ENCODE assay signal across 15 cellular contexts in genomic region chr5:56837386-56837785, GRCh38. TPM values are rescaled to one million over a fixed set of nuclear protein-coding genes. Genes with fewer than 3 reads are reported as not detected.
A peak's percentile ranks its signal among the peaks of the same experiment; 100 is the strongest.
DNase-seq lines count a peak whose midpoint lies in the region; ATAC-seq and TF ChIP-seq lines count a peak whose summit lies in the region.
"Had no signal": no experiment of that assay in that cellular context is flagged by ENCODE, and none has a peak within 500 bp of the region (broad histone marks: within the 10 kb centered on the region; RNA-seq: fewer than 3 reads in every experiment).

No MANE protein-coding gene starts in this region.

- H3K9me3 Mint-ChIP-seq in activated T-cell treated with anti-CD3 and anti-CD28 coated beads, Interleukin-2, amount 50 U/mL, for 24 hours = no peaks in the 10 kb centered on the region
- no peaks in the 10 kb centered on the region for H3K9me3 Mint-ChIP-seq in activated T-helper 1 cell treated with anti-CD3 and anti-CD28 coated beads, Interleukin-12 subunit alpha, Interleukin-12 subunit beta, Interleukin-2, Interleukin-4 antibody, amounts not matched to agents 30 ng/mL and 10 ng/mL and 1 ng/mL, durations not matched to agents 14 hours and 24 hours and 36 hours
- H3K9me3 Mint-ChIP-seq: brain had no signal

- H3K4me3 Mint-ChIP-seq in activated T-cell treated with anti-CD3 and anti-CD28 coated beads, Interleukin-2, amount 50 U/mL, for 24 hours = no peak overlapping the region
- H3K4me3 Mint-ChIP-seq in activated T-helper 1 cell treated with anti-CD3 and anti-CD28 coated beads, Interleukin-12 subunit alpha, Interleukin-12 subunit beta, Interleukin-2, Interleukin-4 antibody, amounts not matched to agents 30 ng/mL and 10 ng/mL and 1 ng/mL, durations not matched to agents 14 hours and 24 hours and 36 hours = no peak overlapping the region

- H3K36me3 ChIP-seq in lower lobe of right lung (no peaks in the 10 kb centered on the region), thyroid gland (no peaks in the 10 kb centered on the region)

- ATAC-seq in lower lobe of right lung (no peak), HG02798 (IDR thresholded peaks at IDR 0.05; ENCODE audit: poor library complexity, unreplicated experiment) (no peak)
- ATAC-seq: A549 had no signal

- TF ChIP-seq CTCF in lower lobe of right lung (IDR thresholded peaks at IDR 0.05) (no peak), thyroid gland (IDR thresholded peaks at IDR 0.05) (no peak)

- no peak overlapping the region for H3K4me3 ChIP-seq in lower lobe of right lung
- no peak overlapping the region for H3K4me3 ChIP-seq in thyroid gland (replicated peaks in 1 of 3)
- H3K4me3 ChIP-seq: A549 had no signal

- peaks cover 77% of the 10 kb centered on the region for H3K4me1 ChIP-seq in lower lobe of right lung
- H3K4me1 ChIP-seq in thyroid gland = peaks cover 42 to 87% of the 10 kb centered on the region in 2 donors

- H3K9me3 ChIP-seq in lower lobe of right lung = no peaks in the 10 kb centered on the region
- no peaks in the 10 kb centered on the region for H3K9me3 ChIP-seq in thyroid gland
- H3K9me3 ChIP-seq: A549 had no signal

- no peaks in the 10 kb centered on the region for H3K27me3 Mint-ChIP-seq in activated T-cell treated with anti-CD3 and anti-CD28 coated beads, Interleukin-2, amount 50 U/mL, for 24 hours
- H3K27me3 Mint-ChIP-seq in activated T-helper 1 cell treated with anti-CD3 and anti-CD28 coated beads, Interleukin-12 subunit alpha, Interleukin-12 subunit beta, Interleukin-2, Interleukin-4 antibody, amounts not matched to agents 30 ng/mL and 10 ng/mL and 1 ng/mL, durations not matched to agents 14 hours and 24 hours and 36 hours (ENCODE audit: insufficient read depth) = no peaks in the 10 kb centered on the region
- H3K27me3 Mint-ChIP-seq: brain had no signal

- peak overlapping the region; percentile 7 for H3K27ac ChIP-seq in lower lobe of right lung
- peak overlapping the region; percentile 21 to 59 (median 44) for H3K27ac ChIP-seq in thyroid gland

- H3K4me1 Mint-ChIP-seq in activated T-cell treated with anti-CD3 and anti-CD28 coated beads, Interleukin-2, amount 50 U/mL, for 24 hours (ENCODE audit: low read depth) = peaks cover 89% of the 10 kb centered on the region
- peaks cover 61% of the 10 kb centered on the region for H3K4me1 Mint-ChIP-seq in activated T-helper 1 cell treated with anti-CD3 and anti-CD28 coated beads, Interleukin-12 subunit alpha, Interleukin-12 subunit beta, Interleukin-2, Interleukin-4 antibody, amounts not matched to agents 30 ng/mL and 10 ng/mL and 1 ng/mL, durations not matched to agents 14 hours and 24 hours and 36 hours (ENCODE audit: low read depth)

- H3K27me3 ChIP-seq in lower lobe of right lung (ENCODE audit: low read depth) = no peaks in the 10 kb centered on the region
- H3K27me3 ChIP-seq in thyroid gland = no peaks in the 10 kb centered on the region

- H3K27ac Mint-ChIP-seq in activated T-cell treated with anti-CD3 and anti-CD28 coated beads, Interleukin-2, amount 50 U/mL, for 24 hours = peak overlapping the region; percentile 86
- peak overlapping the region; percentile 76 for H3K27ac Mint-ChIP-seq in activated T-helper 1 cell treated with anti-CD3 and anti-CD28 coated beads, Interleukin-12 subunit alpha, Interleukin-12 subunit beta, Interleukin-2, Interleukin-4 antibody, amounts not matched to agents 30 ng/mL and 10 ng/mL and 1 ng/mL, durations not matched to agents 14 hours and 24 hours and 36 hours

- no peak for DNase-seq in activated T-cell treated with anti-CD3 and anti-CD28 coated beads, Interleukin-2, amount 50 U/mL, for 24 hours
- DNase-seq in activated T-cell treated with anti-CD3 and anti-CD28 coated beads for 4 hours (no peak), lower lobe of right lung (no peak), thyroid gland (no peak), NCI-H1092 treated with DMSO at 0.1 percent for 48 hours (lab: John Stamatoyannopoulos, UW) (no peak)
- no peak for DNase-seq in activated T-helper 1 cell treated with anti-CD3 and anti-CD28 coated beads, Interleukin-12 subunit alpha, Interleukin-12 subunit beta, Interleukin-2, Interleukin-4 antibody, amounts not matched to agents 30 ng/mL and 10 ng/mL and 1 ng/mL, durations not matched to agents 14 hours and 24 hours and 36 hours (ENCODE audit: low spot score)
- no peak for DNase-seq in stimulated activated CD4-positive, alpha-beta T cell treated with anti-CD3 and anti-CD28 coated beads, Interleukin-1b, Interleukin-23, amount 100 ng/mL, for 48 hours
- DNase-seq: activated CD4-positive, alpha-beta T cell treated with anti-CD3 and anti-CD28 coated beads, Interleukin-2, amount 50 U/mL, for 4 hours; activated gamma-delta T cell; COR-L47; occipital lobe; SIG-M5 had no signal

- WGBS in thyroid gland, 2 donors = 79 to 85% methylated on average over 3 of the region's 3 CpGs

- intact Hi-C loops in activated T-helper 1 cell treated with anti-CD3 and anti-CD28 coated beads, Interleukin-12 subunit alpha, Interleukin-12 subunit beta, Interleukin-2, Interleukin-4 antibody, amounts not matched to agents 30 ng/mL and 10 ng/mL and 1 ng/mL, durations not matched to agents 14 hours and 24 hours and 36 hours (cut with micrococcal nuclease) = loop anchor here (5.0 kb wide), 3 partner anchors 355 to 855 kb away; no protein-coding TSS in a partner anchor
- intact Hi-C loops in lower lobe of right lung (cut with DNase I) (loop anchor here (5.0 kb wide), 1 partner anchor 565 kb away; no protein-coding TSS in a partner anchor), thyroid gland (cut with DNase I) (loop anchor here (5.0 kb wide), 1 partner anchor 565 kb away; no protein-coding TSS in a partner anchor)

- H3K36me3 Mint-ChIP-seq in activated T-cell treated with anti-CD3 and anti-CD28 coated beads, Interleukin-2, amount 50 U/mL, for 24 hours (ENCODE audit: low read depth) = no peaks in the 10 kb centered on the region
- H3K36me3 Mint-ChIP-seq in activated T-helper 1 cell treated with anti-CD3 and anti-CD28 coated beads, Interleukin-12 subunit alpha, Interleukin-12 subunit beta, Interleukin-2, Interleukin-4 antibody, amounts not matched to agents 30 ng/mL and 10 ng/mL and 1 ng/mL, durations not matched to agents 14 hours and 24 hours and 36 hours (ENCODE audit: low read depth) = no peaks in the 10 kb centered on the region
- H3K36me3 Mint-ChIP-seq: brain had no signal

- no peak for TF ChIP-seq POLR2A in thyroid gland (IDR thresholded peaks at IDR 0.05)

RNA-seq across cellular contexts. Expression of gene MAP3K1, which starts 22.0 kb away (rescaled TPM):
- 23.6 and 25.3 TPM in 2 replicates for total RNA-seq in activated T-helper 1 cell treated with anti-CD3 and anti-CD28 coated beads, Interleukin-12 subunit alpha, Interleukin-12 subunit beta, Interleukin-2, Interleukin-4 antibody, amounts not matched to agents 30 ng/mL and 10 ng/mL and 1 ng/mL, durations not matched to agents 14 hours and 24 hours and 36 hours
- total RNA-seq in lower lobe of right lung (28.7 TPM), thyroid gland (100 to 1,000 TPM in 1 of 4 donors, 10 to 100 TPM in 3; 56.9 to 113 (median 66.4) TPM)
